Comparison of ENCODE assay signal across 11 cellular contexts in genomic region chr10:106355450-106355849, GRCh38.
DNase-seq lines count a peak whose midpoint lies in the region; ATAC-seq and TF ChIP-seq lines count a peak whose summit lies in the region.
"Had no signal": no experiment of that assay in that cellular context is flagged by ENCODE, and none has a peak within 500 bp of the region (broad histone marks: within the 10 kb centered on the region; RNA-seq: fewer than 3 reads in every experiment).

No MANE protein-coding gene starts in this region.

- peaks cover 3% of the 10 kb centered on the region for H3K27me3 Mint-ChIP-seq in brain

- TF ChIP-seq CTCF in Loucy (conservative IDR thresholded peaks at IDR 0.05; ENCODE audit: low read length) (peak; percentile 47), brain (conservative IDR thresholded peaks at IDR 0.05) (peak; percentile 17 to 58)

- H3K9me2 ChIP-seq in Loucy (replicated peaks; ENCODE audit: low read depth, low read length), result no peaks in the 10 kb centered on the region

- H3K36me3 Mint-ChIP-seq in brain, result no peaks in the 10 kb centered on the region

- no peak overlapping the region for H2AFZ ChIP-seq in Loucy (ENCODE audit: low read length)

- peak; percentile 16 for DNase-seq in EH (ENCODE audit: low read depth)
- DNase-seq in left lobe of liver (ENCODE audit: low spot score), result no peak
- DNase-seq in NCI-H526 treated with DMSO at 0.1 percent for 48 hours (lab: John Stamatoyannopoulos, UW), result no peak
- DNase-seq: activated T-cell treated with anti-CD3 and anti-CD28 coated beads, Interleukin-2, amount 50 U/mL, for 48 hours; esophagus squamous epithelium; NCI-H187 treated with DMSO at 0.1 percent for 48 hours; stimulated activated naive CD8-positive, alpha-beta T cell treated with anti-CD3 and anti-CD28 coated beads, Interleukin-15, Interleukin-2, amounts not matched to agents 100 U/mL and 50 U/mL, for 24 hours had no signal

- H3K9me3 ChIP-seq in Loucy (ENCODE audit: insufficient read depth, low read depth, low read length), result no peaks in the 10 kb centered on the region
- H3K9me3 ChIP-seq: esophagus squamous epithelium had no signal

- H4K20me1 ChIP-seq in Loucy (ENCODE audit: insufficient read depth, low read length, poor library complexity, severe bottlenecking), result no peaks in the 10 kb centered on the region

- ATAC-seq in left lobe of liver, result peak; percentile 32
- no peak for ATAC-seq in HG02571 (IDR thresholded peaks at IDR 0.05; ENCODE audit: unreplicated experiment)
- ATAC-seq in HG02870 (IDR thresholded peaks at IDR 0.05; ENCODE audit: unreplicated experiment), result no peak
- ATAC-seq: stimulated activated naive CD8-positive, alpha-beta T cell treated with anti-CD3 and anti-CD28 coated beads, Interleukin-15, Interleukin-2, amounts not matched to agents 100 U/mL and 50 U/mL, for 24 hours had no signal

- no peaks in the 10 kb centered on the region for H3K27me3 ChIP-seq in Loucy (ENCODE audit: insufficient read depth, low read length, poor library complexity, severe bottlenecking)
- H3K27me3 ChIP-seq: esophagus squamous epithelium had no signal

- peaks cover 0 to under 1% (median 0%) of the 10 kb centered on the region in 5 experiments for H3K9me3 Mint-ChIP-seq in brain

- no peaks in the 10 kb centered on the region for H3K4me1 ChIP-seq in Loucy (ENCODE audit: insufficient read depth, low read length, poor library complexity, severe bottlenecking)
- H3K4me1 ChIP-seq: esophagus squamous epithelium had no signal

- H3K4me1 Mint-ChIP-seq in brain, result peaks cover 18% of the 10 kb centered on the region

- H3K27ac Mint-ChIP-seq in brain, result no peak overlapping the region

- H3K4me2 ChIP-seq in Loucy (ENCODE audit: low read depth, low read length, poor library complexity, severe bottlenecking), result no peak overlapping the region

- no peaks in the 10 kb centered on the region for H3K79me2 ChIP-seq in Loucy (ENCODE audit: insufficient read depth, low read length)

- no peak overlapping the region for H3K4me3 Mint-ChIP-seq in brain

- H3K4me3 ChIP-seq in Loucy (ENCODE audit: low read length, poor library complexity, severe bottlenecking), result no peak overlapping the region
- H3K4me3 ChIP-seq: esophagus squamous epithelium had no signal

- no peaks in the 10 kb centered on the region for H3K36me3 ChIP-seq in Loucy (ENCODE audit: insufficient read depth, low read length)
- H3K36me3 ChIP-seq: esophagus squamous epithelium had no signal

- no peaks in the 10 kb centered on the region for H3F3A ChIP-seq in Loucy (ENCODE audit: low read depth)

- H3K9ac ChIP-seq in Loucy (ENCODE audit: low read depth, low read length, poor library complexity, severe bottlenecking), result no peak overlapping the region
